In the genomic region with DNA sequence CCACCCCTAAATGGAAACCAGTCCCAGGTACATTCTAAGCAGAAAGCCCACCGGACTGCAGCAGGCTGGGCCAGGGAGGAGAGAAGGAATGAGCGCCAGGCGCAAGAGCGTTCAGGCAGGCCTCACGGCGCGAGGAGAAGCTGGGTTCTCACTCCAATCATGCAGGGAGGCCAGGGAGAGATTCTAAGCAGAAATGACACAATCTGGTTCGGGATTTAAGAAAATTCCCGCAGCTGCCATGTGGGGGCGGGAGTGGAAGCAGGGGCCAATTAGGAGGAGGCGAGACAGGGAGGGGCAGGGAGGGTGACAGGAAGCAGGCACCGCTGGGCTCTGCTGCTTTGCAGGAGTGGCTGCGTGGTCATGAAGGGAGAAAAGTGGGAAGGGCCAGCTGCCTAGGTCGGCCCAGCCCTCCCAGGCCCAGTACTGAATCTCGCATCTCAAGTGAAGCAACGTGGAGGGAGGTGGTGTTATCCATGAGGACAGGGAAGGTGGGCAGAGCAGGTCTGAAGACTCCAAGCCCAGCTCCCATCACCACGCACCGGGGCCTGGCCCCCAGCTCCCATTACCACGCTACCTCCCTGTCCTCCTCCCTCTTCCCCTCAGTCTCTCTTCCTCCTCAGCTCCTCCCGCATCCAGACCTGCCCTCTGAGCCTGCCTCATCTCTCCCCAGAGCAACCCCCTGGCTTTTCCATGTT, we compare ENCODE assay signal across 9 cellular contexts. TPM values are rescaled to one million over a fixed set of nuclear protein-coding genes. Genes with fewer than 3 reads are reported as not detected.
DNase-seq lines count a peak whose midpoint lies in the region; ATAC-seq and TF ChIP-seq lines count a peak whose summit lies in the region.
"Had no signal": no experiment of that assay in that cellular context is flagged by ENCODE, and none has a peak within 500 bp of the region (broad histone marks: within the 10 kb centered on the region; RNA-seq: fewer than 3 reads in every experiment).

No MANE protein-coding gene starts in this region.

- peak overlapping the region; percentile 11 for H3K9ac ChIP-seq in HUES6 (ENCODE audit: low read length)

- peaks cover 0 to 5% (median 5%) of the 10 kb centered on the region in 3 donors for H3K36me3 Mint-ChIP-seq in immature natural killer cell

- H3K36me3 ChIP-seq in BE2C: no peaks in the 10 kb centered on the region
- H3K36me3 ChIP-seq in HUES6 (ENCODE audit: control insufficient read depth, insufficient read depth, low read length): peaks cover 8% of the 10 kb centered on the region
- H3K36me3 ChIP-seq in body of pancreas (replicated peaks in 1 of 2; ENCODE audit: insufficient read depth in 1 of 2, low read depth in 2 of 2): no peaks in the 10 kb centered on the region
- H3K36me3 ChIP-seq: Peyer's patch had no signal

- H3K27ac ChIP-seq in HUES6 (ENCODE audit: low read depth, low read length) (no peak overlapping the region), body of pancreas (no peak overlapping the region), layer of hippocampus (ENCODE audit: low read depth, low read length) (peak overlapping the region; percentile 12)
- H3K27ac ChIP-seq: Peyer's patch had no signal

- peak overlapping the region in 1 of 6 donors; percentile 40 for H3K27ac Mint-ChIP-seq in immature natural killer cell

- H3K9me3 ChIP-seq in BE2C (no peaks in the 10 kb centered on the region), HUES6 (ENCODE audit: control insufficient read depth, insufficient read depth, low read depth, low read length) (no peaks in the 10 kb centered on the region), body of pancreas (no peaks in the 10 kb centered on the region)
- H3K9me3 ChIP-seq: Peyer's patch had no signal

- TF ChIP-seq CTCF in BE2C (IDR thresholded peaks at IDR 0.05; ENCODE audit: low read depth, low read length) (peak; percentile 43), body of pancreas (IDR thresholded peaks at IDR 0.05) (no peak)

- peaks cover 0 to 9% of the 10 kb centered on the region in 2 donors for H3K4me1 Mint-ChIP-seq in immature natural killer cell

- H3K9me3 Mint-ChIP-seq in immature natural killer cell: no peaks in the 10 kb centered on the region

- H3K4me3 Mint-ChIP-seq in immature natural killer cell: no peak overlapping the region

- H3K27me3 ChIP-seq in BE2C (no peaks in the 10 kb centered on the region), HUES6 (ENCODE audit: control insufficient read depth, insufficient read depth, low read length) (no peaks in the 10 kb centered on the region), body of pancreas (no peaks in the 10 kb centered on the region), layer of hippocampus (ENCODE audit: control insufficient read depth, insufficient read depth, low read length) (no peaks in the 10 kb centered on the region)
- H3K27me3 ChIP-seq: Peyer's patch had no signal

- 71 to 88% methylated on average over 20 of the region's 20 CpGs for WGBS in body of pancreas, 2 donors

- DNase-seq in BE2C: peak; percentile 87
- DNase-seq in body of pancreas: peak in 2 of 4 donors; percentile 35 to 51
- DNase-seq in immature natural killer cell: no peak
- no peak for DNase-seq in NCI-H1105 (lab: John Stamatoyannopoulos, UW)
- DNase-seq in Ammon's horn (ENCODE audit: low spot score): no peak

- peak; percentile 36 for ATAC-seq in body of pancreas
- no peak for ATAC-seq in GM21360 (IDR thresholded peaks at IDR 0.05; ENCODE audit: unreplicated experiment)

- H3K27me3 Mint-ChIP-seq in immature natural killer cell (ENCODE audit: low read depth in 3 of 3): peaks cover 8 to 20% (median 9%) of the 10 kb centered on the region in 3 donors

- intact Hi-C loops in body of pancreas (cut with DNase I): no loop called here

- H3K4me1 ChIP-seq in BE2C: peaks cover 9% of the 10 kb centered on the region
- peaks cover 14% of the 10 kb centered on the region for H3K4me1 ChIP-seq in HUES6 (ENCODE audit: control insufficient read depth, insufficient read depth, low read length)
- no peaks in the 10 kb centered on the region for H3K4me1 ChIP-seq in body of pancreas

- TF ChIP-seq POLR2A in body of pancreas (IDR thresholded peaks at IDR 0.05): no peak

- peak overlapping the region; percentile 42 for H3K4me3 ChIP-seq in BE2C (ENCODE audit: low read depth, low read length)
- H3K4me3 ChIP-seq in HUES6 (ENCODE audit: low read depth, low read length): peak overlapping the region; percentile 36
- no peak overlapping the region for H3K4me3 ChIP-seq in body of pancreas
- H3K4me3 ChIP-seq: Peyer's patch had no signal

RNA-seq across cellular contexts. Expression of gene NPHP4, which starts 11.8 kb away (rescaled TPM):
- 13.0 TPM for polyA plus RNA-seq in BE2C (2012; ENCODE audit: insufficient read depth, insufficient read length, low read depth)
- 10 to 100 TPM; 10.4 to 48.5 TPM for total RNA-seq in body of pancreas
- 1 to 10 TPM in 1 of 3 donors, under 1 TPM in 2; 0.59 to 1.4 (median 1.00) TPM for polyA plus RNA-seq in immature natural killer cell

Comparison
In these comparisons a context has a peak if more than half of its experiments do, and no peak if none do; other contexts are left out.
1. H3K4me3 ChIP-seq: peak in BE2C (single experiment) and HUES6 (single experiment); none in body of pancreas (0 of 2).